Comparison of ENCODE assay signal across 1 cellular context in the genomic region with DNA sequence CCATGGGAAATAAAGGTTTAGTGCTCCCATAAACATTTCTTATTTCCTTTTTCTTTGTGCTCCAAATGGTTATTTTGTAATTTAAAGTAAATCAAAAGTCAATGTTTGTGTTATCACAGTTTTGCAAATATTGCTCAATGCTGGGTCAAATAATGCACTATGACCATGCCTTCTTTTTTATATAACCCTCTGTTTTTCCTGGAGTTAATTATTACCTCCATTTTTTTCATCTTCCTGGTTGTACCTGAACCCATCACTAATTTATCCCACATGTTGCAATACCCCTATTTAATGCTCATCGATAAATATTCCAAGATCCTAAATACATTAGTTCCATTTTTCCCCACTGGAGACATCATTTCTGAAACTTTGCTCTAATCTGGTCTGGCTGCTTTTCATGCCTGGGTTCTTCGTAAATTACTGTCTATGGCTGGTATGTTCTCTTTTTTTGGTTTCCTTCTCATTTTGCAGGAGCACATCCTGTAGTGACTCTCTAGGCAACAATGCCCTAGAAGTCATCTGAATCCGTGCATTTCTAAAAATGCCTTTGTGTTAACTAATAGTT.
TF ChIP-seq lines count a peak whose summit lies in the region.

No MANE protein-coding gene starts in this region.

TF ChIP-seq in WTC11, 78 proteins besides CTCF, POLR2A, EP300 and RAD21 (continued from another document):
- TF ChIP-seq, protein P1, sequence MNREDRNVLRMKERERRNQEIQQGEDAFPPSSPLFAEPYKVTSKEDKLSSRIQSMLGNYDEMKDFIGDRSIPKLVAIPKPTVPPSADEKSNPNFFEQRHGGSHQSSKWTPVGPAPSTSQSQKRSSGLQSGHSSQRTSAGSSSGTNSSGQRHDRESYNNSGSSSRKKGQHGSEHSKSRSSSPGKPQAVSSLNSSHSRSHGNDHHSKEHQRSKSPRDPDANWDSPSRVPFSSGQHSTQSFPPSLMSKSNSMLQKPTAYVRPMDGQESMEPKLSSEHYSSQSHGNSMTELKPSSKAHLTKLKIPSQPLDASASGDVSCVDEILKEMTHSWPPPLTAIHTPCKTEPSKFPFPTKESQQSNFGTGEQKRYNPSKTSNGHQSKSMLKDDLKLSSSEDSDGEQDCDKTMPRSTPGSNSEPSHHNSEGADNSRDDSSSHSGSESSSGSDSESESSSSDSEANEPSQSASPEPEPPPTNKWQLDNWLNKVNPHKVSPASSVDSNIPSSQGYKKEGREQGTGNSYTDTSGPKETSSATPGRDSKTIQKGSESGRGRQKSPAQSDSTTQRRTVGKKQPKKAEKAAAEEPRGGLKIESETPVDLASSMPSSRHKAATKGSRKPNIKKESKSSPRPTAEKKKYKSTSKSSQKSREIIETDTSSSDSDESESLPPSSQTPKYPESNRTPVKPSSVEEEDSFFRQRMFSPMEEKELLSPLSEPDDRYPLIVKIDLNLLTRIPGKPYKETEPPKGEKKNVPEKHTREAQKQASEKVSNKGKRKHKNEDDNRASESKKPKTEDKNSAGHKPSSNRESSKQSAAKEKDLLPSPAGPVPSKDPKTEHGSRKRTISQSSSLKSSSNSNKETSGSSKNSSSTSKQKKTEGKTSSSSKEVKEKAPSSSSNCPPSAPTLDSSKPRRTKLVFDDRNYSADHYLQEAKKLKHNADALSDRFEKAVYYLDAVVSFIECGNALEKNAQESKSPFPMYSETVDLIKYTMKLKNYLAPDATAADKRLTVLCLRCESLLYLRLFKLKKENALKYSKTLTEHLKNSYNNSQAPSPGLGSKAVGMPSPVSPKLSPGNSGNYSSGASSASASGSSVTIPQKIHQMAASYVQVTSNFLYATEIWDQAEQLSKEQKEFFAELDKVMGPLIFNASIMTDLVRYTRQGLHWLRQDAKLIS (CRISPR knock-in tag; IDR thresholded peaks at IDR 0.05; ENCODE audit: borderline replicate concordance) = no peak
